ENCODE assay signal across 1 cellular context in genomic region chr9:121455527-121456239, GRCh38.
TF ChIP-seq lines count a peak whose summit lies in the region.

No MANE protein-coding gene starts in this region.

TF ChIP-seq in GM12878, 131 proteins besides CTCF, POLR2A, EP300 and RAD21 (continued from another document and continues in another):
- TF ChIP-seq CEBPZ (IDR thresholded peaks at IDR 0.05; ENCODE audit: low read depth, low read length) = no peak
- no peak for TF ChIP-seq HDAC2 (IDR thresholded peaks at IDR 0.05)
- TF ChIP-seq NFIC (IDR thresholded peaks at IDR 0.05; ENCODE audit: low read depth, low read length) = peak; percentile 79; the same call in 1 of the 2 replicates
- TF ChIP-seq TCF3 (IDR thresholded peaks at IDR 0.05; ENCODE audit: borderline replicate concordance, insufficient read depth, low read depth, low read length) = no peak
- TF ChIP-seq ATF2 (IDR thresholded peaks at IDR 0.05; ENCODE audit: low read length) = no peak
- TF ChIP-seq POLR2AphosphoS2 (IDR thresholded peaks at IDR 0.05; ENCODE audit: low read depth, low read length) = no peak
- no peak for TF ChIP-seq CBX5 (IDR thresholded peaks at IDR 0.05; ENCODE audit: low read depth)
- TF ChIP-seq MEF2A (IDR thresholded peaks at IDR 0.05; ENCODE audit: insufficient read depth, low read depth, low read length) = 0 out of 2 replicates have a peak, but pooled peaks have one; percentile 15
- TF ChIP-seq LARP7 (IDR thresholded peaks at IDR 0.05) = no peak
- TF ChIP-seq PAX8 (IDR thresholded peaks at IDR 0.05) = no peak
- TF ChIP-seq MYB (IDR thresholded peaks at IDR 0.05; ENCODE audit: borderline replicate concordance, low read depth, low read length) = no peak
- TF ChIP-seq BCL11A (IDR thresholded peaks at IDR 0.05; ENCODE audit: low read depth, low read length) = peak; percentile 48; the same call in 1 of the 2 replicates
- peak; percentile 61; the same call in 1 of the 2 replicates for TF ChIP-seq CREM (IDR thresholded peaks at IDR 0.05; ENCODE audit: low read depth)
- no peak for TF ChIP-seq ZNF592 (IDR thresholded peaks at IDR 0.05)
- no peak for TF ChIP-seq ZNF622 (IDR thresholded peaks at IDR 0.05)
- no peak for TF ChIP-seq ZNF207 (IDR thresholded peaks at IDR 0.05; ENCODE audit: borderline replicate concordance)
- TF ChIP-seq SREBF2 (IDR thresholded peaks at IDR 0.05; ENCODE audit: low read length) = no peak
- TF ChIP-seq NR2C2 (IDR thresholded peaks at IDR 0.05; ENCODE audit: borderline replicate concordance, control insufficient read depth, insufficient read length, low read depth) = no peak
- TF ChIP-seq E2F4 (IDR thresholded peaks at IDR 0.05; ENCODE audit: low read depth, low read length) = no peak
- TF ChIP-seq RFX5 (IDR thresholded peaks at IDR 0.05; ENCODE audit: low read depth, low read length) = no peak
- TF ChIP-seq RUNX3 (IDR thresholded peaks at IDR 0.05; ENCODE audit: low read length) = peak; percentile 93
- TF ChIP-seq RB1 (IDR thresholded peaks at IDR 0.05; ENCODE audit: borderline replicate concordance) = no peak
- no peak for TF ChIP-seq TBL1XR1 (IDR thresholded peaks at IDR 0.05; ENCODE audit: low read depth, low read length)
- 0 out of 2 replicates have a peak, but pooled peaks have one; percentile 40 for TF ChIP-seq TCF12 (IDR thresholded peaks at IDR 0.05; ENCODE audit: low read depth, low read length)
- TF ChIP-seq NKRF (conservative IDR thresholded peaks at IDR 0.05) = no peak
- no peak for TF ChIP-seq SMARCA5 (IDR thresholded peaks at IDR 0.05)
- TF ChIP-seq SKIL (IDR thresholded peaks at IDR 0.05; ENCODE audit: low read depth, poor library complexity, severe bottlenecking) = no peak
- no peak for TF ChIP-seq ELK1 (IDR thresholded peaks at IDR 0.05; ENCODE audit: low read depth, low read length)
- peak; percentile 60; the same call in 1 of the 2 replicates for TF ChIP-seq EED (IDR thresholded peaks at IDR 0.05; ENCODE audit: low read depth)
- no peak for TF ChIP-seq FOXK2 (IDR thresholded peaks at IDR 0.05)
- TF ChIP-seq EGR1 (IDR thresholded peaks at IDR 0.05; ENCODE audit: borderline replicate concordance in 1 of 2, low read depth in 2 of 2, low read length in 2 of 2) = peak in 1 of 2 experiments; percentile 63; a peak in 1 of 3 replicates
- TF ChIP-seq YY1 (IDR thresholded peaks at IDR 0.05; ENCODE audit: low read depth, low read length) = no peak
- no peak for TF ChIP-seq CHD2 (IDR thresholded peaks at IDR 0.05; ENCODE audit: borderline replicate concordance, low read depth, low read length)
- TF ChIP-seq BACH1 (IDR thresholded peaks at IDR 0.05; ENCODE audit: borderline replicate concordance) = no peak
- TF ChIP-seq ZBTB4 (CRISPR knock-in tag; IDR thresholded peaks at IDR 0.05) = no peak
- TF ChIP-seq NBN (IDR thresholded peaks at IDR 0.05) = no peak
- no peak for TF ChIP-seq KLF5 (IDR thresholded peaks at IDR 0.05; ENCODE audit: partially characterized antibody)
- no peak for TF ChIP-seq NFXL1 (IDR thresholded peaks at IDR 0.05; ENCODE audit: borderline replicate concordance)
- TF ChIP-seq CHD1 (IDR thresholded peaks at IDR 0.05; ENCODE audit: low read depth, low read length) = no peak
- peak; percentile 66 for TF ChIP-seq JUNB (IDR thresholded peaks at IDR 0.05)
